Comparison of ENCODE assay signal across 11 cellular contexts in genomic region chr10:124592101-124592500, GRCh38.
"Had no signal": no experiment of that assay in that cellular context is flagged by ENCODE, and none has a peak within 500 bp of the region (broad histone marks: within the 10 kb centered on the region; RNA-seq: fewer than 3 reads in every experiment).

No MANE protein-coding gene starts in this region.

- DNase-seq: activated CD4-positive, alpha-beta T cell treated with anti-CD3 and anti-CD28 coated beads, Interleukin-2, amount 10 ng/mL, durations not matched to agents 7 days and 5 days; activated CD4-positive, CD25-positive, alpha-beta regulatory T cell; activated naive CD4-positive, alpha-beta T cell treated with anti-CD3 and anti-CD28 coated beads, Interleukin-2, amount 10 ng/mL, durations not matched to agents 7 days and 5 days; effector CD4-positive, alpha-beta T cell; esophagus squamous epithelium; stimulated activated naive CD4-positive, alpha-beta T cell; tibial artery had no signal

- H3K27ac Mint-ChIP-seq: activated CD4-positive, alpha-beta T cell treated with anti-CD3 and anti-CD28 coated beads, Interleukin-2, amount 10 ng/mL, durations not matched to agents 7 days and 5 days; activated naive CD4-positive, alpha-beta T cell treated with anti-CD3 and anti-CD28 coated beads, Interleukin-2, amount 10 ng/mL, durations not matched to agents 7 days and 5 days; mesothelial cell of epicardium had no signal

- H3K9me3 Mint-ChIP-seq: activated CD4-positive, alpha-beta T cell treated with anti-CD3 and anti-CD28 coated beads, Interleukin-2, amount 10 ng/mL, durations not matched to agents 7 days and 5 days had no signal

- H3K27me3 ChIP-seq: adrenal gland, esophagus squamous epithelium, pancreas, tibial artery had no signal

- ATAC-seq: pancreas had no signal

- H3K27me3 Mint-ChIP-seq: activated CD4-positive, alpha-beta T cell treated with anti-CD3 and anti-CD28 coated beads, Interleukin-2, amount 10 ng/mL, durations not matched to agents 7 days and 5 days had no signal

- H3K9me3 ChIP-seq: adrenal gland, esophagus squamous epithelium, pancreas, tibial artery had no signal

- H3K36me3 ChIP-seq: adrenal gland, esophagus squamous epithelium, pancreas, tibial artery had no signal

- H3K4me1 Mint-ChIP-seq: activated naive CD4-positive, alpha-beta T cell treated with anti-CD3 and anti-CD28 coated beads, Interleukin-2, amount 10 ng/mL, durations not matched to agents 7 days and 5 days had no signal

- H3K4me3 ChIP-seq: adrenal gland, coronary artery, esophagus squamous epithelium, pancreas, tibial artery had no signal

- H3K4me3 Mint-ChIP-seq: activated CD4-positive, alpha-beta T cell treated with anti-CD3 and anti-CD28 coated beads, Interleukin-2, amount 10 ng/mL, durations not matched to agents 7 days and 5 days; activated naive CD4-positive, alpha-beta T cell treated with anti-CD3 and anti-CD28 coated beads, Interleukin-2, amount 10 ng/mL, durations not matched to agents 7 days and 5 days; mesothelial cell of epicardium had no signal

- H3K27ac ChIP-seq: adrenal gland, coronary artery, esophagus squamous epithelium, pancreas, tibial artery had no signal

- H3K36me3 Mint-ChIP-seq: activated naive CD4-positive, alpha-beta T cell treated with anti-CD3 and anti-CD28 coated beads, Interleukin-2, amount 10 ng/mL, durations not matched to agents 7 days and 5 days had no signal
